In the genomic region with DNA sequence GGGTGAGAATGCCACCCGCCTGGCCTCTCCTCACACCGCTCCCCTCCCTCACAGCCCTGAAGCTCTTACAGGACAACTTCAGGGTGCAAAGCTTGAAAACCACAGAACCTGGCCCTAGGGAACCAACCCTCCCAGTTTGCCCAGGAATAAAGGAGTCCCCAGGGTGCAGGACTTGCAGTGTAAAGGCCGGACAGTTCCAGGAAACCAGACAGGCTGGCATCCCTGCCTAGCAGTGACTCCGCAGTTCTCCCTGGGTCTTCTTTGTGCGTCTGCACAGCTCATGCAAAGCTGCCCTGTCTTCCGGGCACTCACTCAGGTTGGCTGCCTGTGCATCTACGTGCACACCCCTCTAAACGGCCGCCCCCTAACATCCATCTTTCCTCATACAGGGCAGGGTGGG, we compare ENCODE assay signal across 1 cellular context.
TF ChIP-seq lines count a peak whose summit lies in the region.

No MANE protein-coding gene starts in this region.

TF ChIP-seq in GM23338, 12 proteins besides CTCF, POLR2A, EP300 and RAD21 (continued from another document):
- TF ChIP-seq, protein P1, sequence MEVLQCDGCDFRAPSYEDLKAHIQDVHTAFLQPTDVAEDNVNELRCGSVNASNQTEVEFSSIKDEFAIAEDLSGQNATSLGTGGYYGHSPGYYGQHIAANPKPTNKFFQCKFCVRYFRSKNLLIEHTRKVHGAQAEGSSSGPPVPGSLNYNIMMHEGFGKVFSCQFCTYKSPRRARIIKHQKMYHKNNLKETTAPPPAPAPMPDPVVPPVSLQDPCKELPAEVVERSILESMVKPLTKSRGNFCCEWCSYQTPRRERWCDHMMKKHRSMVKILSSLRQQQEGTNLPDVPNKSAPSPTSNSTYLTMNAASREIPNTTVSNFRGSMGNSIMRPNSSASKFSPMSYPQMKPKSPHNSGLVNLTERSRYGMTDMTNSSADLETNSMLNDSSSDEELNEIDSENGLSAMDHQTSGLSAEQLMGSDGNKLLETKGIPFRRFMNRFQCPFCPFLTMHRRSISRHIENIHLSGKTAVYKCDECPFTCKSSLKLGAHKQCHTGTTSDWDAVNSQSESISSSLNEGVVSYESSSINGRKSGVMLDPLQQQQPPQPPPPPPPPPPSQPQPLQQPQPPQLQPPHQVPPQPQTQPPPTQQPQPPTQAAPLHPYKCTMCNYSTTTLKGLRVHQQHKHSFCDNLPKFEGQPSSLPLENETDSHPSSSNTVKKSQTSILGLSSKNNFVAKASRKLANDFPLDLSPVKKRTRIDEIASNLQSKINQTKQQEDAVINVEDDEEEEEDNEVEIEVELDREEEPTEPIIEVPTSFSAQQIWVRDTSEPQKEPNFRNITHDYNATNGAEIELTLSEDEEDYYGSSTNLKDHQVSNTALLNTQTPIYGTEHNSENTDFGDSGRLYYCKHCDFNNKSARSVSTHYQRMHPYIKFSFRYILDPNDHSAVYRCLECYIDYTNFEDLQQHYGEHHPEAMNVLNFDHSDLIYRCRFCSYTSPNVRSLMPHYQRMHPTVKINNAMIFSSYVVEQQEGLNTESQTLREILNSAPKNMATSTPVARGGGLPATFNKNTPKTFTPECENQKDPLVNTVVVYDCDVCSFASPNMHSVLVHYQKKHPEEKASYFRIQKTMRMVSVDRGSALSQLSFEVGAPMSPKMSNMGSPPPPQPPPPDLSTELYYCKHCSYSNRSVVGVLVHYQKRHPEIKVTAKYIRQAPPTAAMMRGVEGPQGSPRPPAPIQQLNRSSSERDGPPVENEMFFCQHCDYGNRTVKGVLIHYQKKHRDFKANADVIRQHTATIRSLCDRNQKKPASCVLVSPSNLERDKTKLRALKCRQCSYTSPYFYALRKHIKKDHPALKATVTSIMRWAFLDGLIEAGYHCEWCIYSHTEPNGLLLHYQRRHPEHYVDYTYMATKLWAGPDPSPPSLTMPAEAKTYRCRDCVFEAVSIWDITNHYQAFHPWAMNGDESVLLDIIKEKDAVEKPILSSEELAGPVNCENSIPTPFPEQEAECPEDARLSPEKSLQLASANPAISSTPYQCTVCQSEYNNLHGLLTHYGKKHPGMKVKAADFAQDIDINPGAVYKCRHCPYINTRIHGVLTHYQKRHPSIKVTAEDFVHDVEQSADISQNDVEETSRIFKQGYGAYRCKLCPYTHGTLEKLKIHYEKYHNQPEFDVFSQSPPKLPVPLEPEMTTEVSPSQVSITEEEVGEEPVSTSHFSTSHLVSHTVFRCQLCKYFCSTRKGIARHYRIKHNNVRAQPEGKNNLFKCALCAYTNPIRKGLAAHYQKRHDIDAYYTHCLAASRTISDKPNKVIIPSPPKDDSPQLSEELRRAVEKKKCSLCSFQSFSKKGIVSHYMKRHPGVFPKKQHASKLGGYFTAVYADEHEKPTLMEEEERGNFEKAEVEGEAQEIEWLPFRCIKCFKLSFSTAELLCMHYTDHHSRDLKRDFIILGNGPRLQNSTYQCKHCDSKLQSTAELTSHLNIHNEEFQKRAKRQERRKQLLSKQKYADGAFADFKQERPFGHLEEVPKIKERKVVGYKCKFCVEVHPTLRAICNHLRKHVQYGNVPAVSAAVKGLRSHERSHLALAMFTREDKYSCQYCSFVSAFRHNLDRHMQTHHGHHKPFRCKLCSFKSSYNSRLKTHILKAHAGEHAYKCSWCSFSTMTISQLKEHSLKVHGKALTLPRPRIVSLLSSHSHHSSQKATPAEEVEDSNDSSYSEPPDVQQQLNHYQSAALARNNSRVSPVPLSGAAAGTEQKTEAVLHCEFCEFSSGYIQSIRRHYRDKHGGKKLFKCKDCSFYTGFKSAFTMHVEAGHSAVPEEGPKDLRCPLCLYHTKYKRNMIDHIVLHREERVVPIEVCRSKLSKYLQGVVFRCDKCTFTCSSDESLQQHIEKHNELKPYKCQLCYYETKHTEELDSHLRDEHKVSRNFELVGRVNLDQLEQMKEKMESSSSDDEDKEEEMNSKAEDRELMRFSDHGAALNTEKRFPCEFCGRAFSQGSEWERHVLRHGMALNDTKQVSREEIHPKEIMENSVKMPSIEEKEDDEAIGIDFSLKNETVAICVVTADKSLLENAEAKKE (CRISPR knock-in tag; IDR thresholded peaks at IDR 0.05): no peak
- TF ChIP-seq EZH2 (IDR thresholded peaks at IDR 0.05; ENCODE audit: low read depth, unreplicated experiment): no peak
- TF ChIP-seq NANOG (IDR thresholded peaks at IDR 0.05; ENCODE audit: borderline replicate concordance): no peak
- no peak for TF ChIP-seq ZNF331 (CRISPR knock-in tag; IDR thresholded peaks at IDR 0.05; ENCODE audit: low read depth)
